22 cellular contexts compared by ENCODE assay signal in genomic region chr6:93789532-93789931, GRCh38.
DNase-seq lines count a peak whose midpoint lies in the region; ATAC-seq and TF ChIP-seq lines count a peak whose summit lies in the region.
"Had no signal": no experiment of that assay in that cellular context is flagged by ENCODE, and none has a peak within 500 bp of the region (broad histone marks: within the 10 kb centered on the region; RNA-seq: fewer than 3 reads in every experiment).

No MANE protein-coding gene starts in this region.

- no peaks in the 10 kb centered on the region for H3K27me3 Mint-ChIP-seq in activated naive CD4-positive, alpha-beta T cell treated with anti-CD3 and anti-CD28 coated beads, Interleukin-2, amount 10 ng/mL, durations not matched to agents 7 days and 5 days

- intact Hi-C loops in sciatic nerve (cut with DNase I), result no loop called here
- intact Hi-C loops in posterior vena cava (cut with DNase I), result no loop called here
- intact Hi-C loops in lower leg skin (cut with DNase I; ENCODE audit: low total_unique reads), result no loop called here

- H3K4me1 Mint-ChIP-seq in activated naive CD4-positive, alpha-beta T cell treated with anti-CD3 and anti-CD28 coated beads, Interleukin-2, amount 10 ng/mL, durations not matched to agents 7 days and 5 days, result no peaks in the 10 kb centered on the region

- TF ChIP-seq POLR2A in lower leg skin (IDR thresholded peaks at IDR 0.05), result no peak

- no peaks in the 10 kb centered on the region for H3K36me3 Mint-ChIP-seq in activated naive CD4-positive, alpha-beta T cell treated with anti-CD3 and anti-CD28 coated beads, Interleukin-2, amount 10 ng/mL, durations not matched to agents 7 days and 5 days

- DNase-seq in LHCN-M2 (ENCODE audit: low read depth), result peak; percentile 80
- DNase-seq in amniotic epithelial cell (ENCODE audit: low read depth), result peak; percentile 14
- DNase-seq in fibroblast of mammary gland (ENCODE audit: low read depth), result peak; percentile 68
- DNase-seq in sciatic nerve (ENCODE audit: low spot score), result no peak
- no peak for DNase-seq in posterior vena cava (ENCODE audit: low spot score)
- DNase-seq in activated naive CD4-positive, alpha-beta T cell treated with anti-CD3 and anti-CD28 coated beads, Interleukin-2, amount 10 ng/mL, durations not matched to agents 7 days and 5 days, result no peak
- no peak for DNase-seq in lower leg skin (ENCODE audit: low spot score in 2 of 2)
- DNase-seq: BE2C, DMS53, GDM1, NCI-H1092 treated with DMSO at 0.1 percent for 48 hours, NCI-H1436 treated with DMSO at 0.1 percent for 48 hours, NCI-H1930, NCI-H2171, NCI-H526, RPMI8226, SHP77 treated with DMSO at 0.1 percent for 48 hours had no signal

- TF ChIP-seq CTCF in fibroblast of mammary gland (conservative IDR thresholded peaks at IDR 0.05; ENCODE audit: control insufficient read depth, insufficient read depth, low read depth, low read length) (no peak), lower leg skin (IDR thresholded peaks at IDR 0.05) (no peak)

- ATAC-seq in sciatic nerve, result peak; percentile 82
- ATAC-seq: A549, GM23338, HepG2, K562 had no signal

- CTCF ChIA-PET in activated naive CD4-positive, alpha-beta T cell treated with anti-CD3 and anti-CD28 coated beads, Interleukin-2, amount 10 ng/mL, durations not matched to agents 7 days and 5 days (lab: Charles Lee), result no interaction called here

- H3K4me3 ChIP-seq in fibroblast of mammary gland (ENCODE audit: control insufficient read depth, low read depth, low read length) (no peak overlapping the region), lower leg skin (ENCODE audit: low read depth, poor library complexity, severe bottlenecking) (no peak overlapping the region)
- H3K4me3 ChIP-seq: A549, GM23338, HAP-1, K562 had no signal

- 91 to 95% methylated on average over 2 of the region's 2 CpGs for WGBS in lower leg skin, 2 donors

- no peak overlapping the region for H3K27ac Mint-ChIP-seq in activated naive CD4-positive, alpha-beta T cell treated with anti-CD3 and anti-CD28 coated beads, Interleukin-2, amount 10 ng/mL, durations not matched to agents 7 days and 5 days
- H3K27ac Mint-ChIP-seq: GM23338 had no signal

- H3K9me3 Mint-ChIP-seq in activated naive CD4-positive, alpha-beta T cell treated with anti-CD3 and anti-CD28 coated beads, Interleukin-2, amount 10 ng/mL, durations not matched to agents 7 days and 5 days, result peaks cover 5% of the 10 kb centered on the region
- H3K9me3 Mint-ChIP-seq: GM23338 had no signal

- H3K4me3 Mint-ChIP-seq in activated naive CD4-positive, alpha-beta T cell treated with anti-CD3 and anti-CD28 coated beads, Interleukin-2, amount 10 ng/mL, durations not matched to agents 7 days and 5 days, result no peak overlapping the region
- H3K4me3 Mint-ChIP-seq: GM23338 had no signal

Comparison
In these comparisons a context has a peak if more than half of its experiments do, and no peak if none do; other contexts are left out.
1. DNase-seq: peak in LHCN-M2 (single experiment), amniotic epithelial cell (single experiment) and fibroblast of mammary gland (single experiment); none in sciatic nerve (single experiment), posterior vena cava (single experiment), activated naive CD4-positive, alpha-beta T cell treated with anti-CD3 and anti-CD28 coated beads, Interleukin-2, amount 10 ng/mL, durations not matched to agents 7 days and 5 days (single experiment) and lower leg skin (0 of 2).